In genomic region chr1:27830621-27831424, GRCh38 we compare ENCODE assay signal across 8 cellular contexts. TPM values are rescaled to one million over a fixed set of nuclear protein-coding genes. Genes with fewer than 3 reads are reported as not detected.
DNase-seq lines count a peak whose midpoint lies in the region; ATAC-seq and TF ChIP-seq lines count a peak whose summit lies in the region.

Gene PPP1R8, plus strand, starts transcription at chr1:27830782. Its CDS starts 54 bp downstream, at chr1:27830836.

- H3K27ac ChIP-seq in Karpas-422 (ENCODE audit: low read length) (peak within 1 kb of the TSS; percentile 70), fibroblast of lung (ENCODE audit: insufficient read depth, low read length) (peak within 1 kb of the TSS; percentile 95)

- no peaks in the 10 kb centered on the region for H3K9me2 ChIP-seq in Karpas-422 (replicated peaks; ENCODE audit: insufficient read depth, low read length)

- peak; percentile 88 for ATAC-seq in GM21786 (IDR thresholded peaks at IDR 0.05; ENCODE audit: unreplicated experiment)
- ATAC-seq in naive thymus-derived CD8-positive, alpha-beta T cell, result peak; percentile 98 to 99

- H3K79me2 ChIP-seq in Karpas-422 (ENCODE audit: low read length), result peaks cover 52% of the 10 kb centered on the region
- H3K79me2 ChIP-seq in fibroblast of lung (ENCODE audit: control insufficient read depth, insufficient read depth, low read length), result peaks cover 51% of the 10 kb centered on the region

- H3K27me3 ChIP-seq in Karpas-422 (ENCODE audit: low read length) (no peaks in the 10 kb centered on the region), fibroblast of lung (ENCODE audit: control insufficient read depth, insufficient read depth, low read length) (no peaks in the 10 kb centered on the region)

- peak within 1 kb of the TSS; percentile 88 to 96 (median 92) for H3K4me3 Mint-ChIP-seq in naive thymus-derived CD8-positive, alpha-beta T cell

- TF ChIP-seq CTCF in fibroblast of lung (conservative IDR thresholded peaks at IDR 0.05 in 1 of 2, IDR thresholded peaks at IDR 0.05 in 1 of 2; ENCODE audit: low read depth in 1 of 2, low read length in 2 of 2), result no peak

- H3K4me3 ChIP-seq in Karpas-422 (ENCODE audit: low read length) (peak within 1 kb of the TSS; percentile 81), fibroblast of lung (replicated peaks in 1 of 4; ENCODE audit: control extremely low read depth in 1 of 4, insufficient read depth in 1 of 4, low read depth in 3 of 4, low read length in 4 of 4) (peak within 1 kb of the TSS; percentile 76 to 91 (median 88))

- H3K27ac Mint-ChIP-seq in naive thymus-derived CD8-positive, alpha-beta T cell, result peak within 1 kb of the TSS; percentile 84 to 96 (median 94)

- H3K4me1 ChIP-seq in Karpas-422 (ENCODE audit: low read length), result peaks cover 23% of the 10 kb centered on the region
- peaks cover 8% of the 10 kb centered on the region for H3K4me1 ChIP-seq in fibroblast of lung (ENCODE audit: control insufficient read depth, extremely low read depth, insufficient read depth, low read length)

- no peaks in the 10 kb centered on the region for H3K27me3 Mint-ChIP-seq in naive thymus-derived CD8-positive, alpha-beta T cell

- no peaks in the 10 kb centered on the region for H3K9me3 ChIP-seq in Karpas-422 (ENCODE audit: low read length)
- H3K9me3 ChIP-seq in fibroblast of lung (ENCODE audit: control insufficient read depth, insufficient read depth, low read depth, low read length), result no peaks in the 10 kb centered on the region

- H3K4me1 Mint-ChIP-seq in naive thymus-derived CD8-positive, alpha-beta T cell, result peaks cover 8 to 51% (median 35%) of the 10 kb centered on the region in 4 donors

- peak within 1 kb of the TSS; percentile 57; the same call in 1 of the 2 replicates for H2AFZ ChIP-seq in Karpas-422 (ENCODE audit: low read length)
- H2AFZ ChIP-seq in fibroblast of lung (ENCODE audit: low read length), result peak within 1 kb of the TSS; percentile 97

- POLR2A ChIA-PET in naive thymus-derived CD8-positive, alpha-beta T cell (lab: Charles Lee), result interaction anchor here (0.6 to 2.5 kb wide), 14 partner anchors 12 to 1394 kb away, joined by 3 to 18 read pairs (median 4); partner anchors contain the start of genes FAM76A, IFI6, STX12 and THEMIS2

- H3K4me2 ChIP-seq in Karpas-422 (ENCODE audit: low read depth, low read length, poor library complexity, severe bottlenecking) (peak within 1 kb of the TSS; percentile 73), fibroblast of lung (ENCODE audit: extremely low read depth, insufficient read depth, low read length) (peak within 1 kb of the TSS; percentile 88)

- H3K9ac ChIP-seq in Karpas-422 (ENCODE audit: low read length) (peak within 1 kb of the TSS; percentile 93), fibroblast of lung (ENCODE audit: insufficient read depth, low read length) (peak within 1 kb of the TSS; percentile 93)

- no peaks in the 10 kb centered on the region for H3K9me3 Mint-ChIP-seq in naive thymus-derived CD8-positive, alpha-beta T cell

- H3K36me3 ChIP-seq in Karpas-422 (ENCODE audit: insufficient read depth, low read length) (peaks cover 28% of the 10 kb centered on the region; the same call in 1 of the 2 replicates), fibroblast of lung (ENCODE audit: control insufficient read depth, insufficient read depth, low read length) (no peaks in the 10 kb centered on the region)

- peak; percentile 97 for DNase-seq in DMS79 (lab: John Stamatoyannopoulos, UW)
- peak; percentile 99 for DNase-seq in Karpas-422
- peak; percentile 99 for DNase-seq in RPMI8226
- DNase-seq in activated T-helper 1 cell treated with anti-CD3 and anti-CD28 coated beads, Interleukin-2, amount 50 U/mL, for 16 hours (ENCODE audit: low read depth in 1 of 2, low spot score in 1 of 2), result peak; percentile 71 to 85
- peak; percentile 95 to 96 for DNase-seq in fibroblast of lung (ENCODE audit: low read depth in 2 of 2)
- DNase-seq in naive thymus-derived CD8-positive, alpha-beta T cell, result peak; percentile 77 to 89 (median 85)
- DNase-seq in stimulated activated naive CD4-positive, alpha-beta T cell (lab: John Stamatoyannopoulos, UW), result peak; percentile 78 to 85 (median 80)

- H3K36me3 Mint-ChIP-seq in naive thymus-derived CD8-positive, alpha-beta T cell, result peaks cover 0 to 34% (median 0%) of the 10 kb centered on the region in 3 donors

- H4K20me1 ChIP-seq in Karpas-422 (ENCODE audit: insufficient read depth, low read depth, low read length) (no peaks in the 10 kb centered on the region), fibroblast of lung (ENCODE audit: control insufficient read depth, extremely low read depth, insufficient read depth, low read length) (peaks cover 3% of the 10 kb centered on the region)

RNA-seq across cellular contexts. Expression of gene PPP1R8, which starts in this region (rescaled TPM):
- total RNA-seq in Karpas-422 (2014; rRNA removed; shearing (Covaris generic); ENCODE audit: low replicate concordance), result 38.3 and 48.1 TPM in 2 replicates
- 48.9 and 50.6 TPM in 2 replicates for total RNA-seq in fibroblast of lung
- 42.2 and 49.8 TPM in 2 replicates for polyA plus RNA-seq in fibroblast of lung
- polyA plus RNA-seq in fibroblast of lung (2012), result 32.2 and 43.3 TPM in 2 replicates
- 32.5 and 74.8 TPM in 2 replicates for polyA minus RNA-seq in fibroblast of lung (ENCODE audit: low replicate concordance)
- 10 to 100 TPM; 40.2 to 42.5 TPM for total RNA-seq in naive thymus-derived CD8-positive, alpha-beta T cell
- 10 to 100 TPM; 27.8 to 37.8 (median 36.2) TPM for polyA plus RNA-seq in naive thymus-derived CD8-positive, alpha-beta T cell

Comparison
In these comparisons a context has a peak if more than half of its experiments do, and no peak if none do; other contexts are left out.
1. Peak in every context shown above with its lines: DNase-seq, ATAC-seq, H3K4me3 ChIP-seq and H3K27ac ChIP-seq.